ENCODE assay signal across 28 cellular contexts in genomic region chr2:101362777-101363176, GRCh38. TPM values are rescaled to one million over a fixed set of nuclear protein-coding genes. Genes with fewer than 3 reads are reported as not detected.
"Had no signal": no experiment of that assay in that cellular context is flagged by ENCODE, and none has a peak within 500 bp of the region (broad histone marks: within the 10 kb centered on the region; RNA-seq: fewer than 3 reads in every experiment).

No MANE protein-coding gene starts in this region.

- H3K36me3 ChIP-seq: left ventricle myocardium inferior, neutrophil, stomach, suprapubic skin, tibial nerve had no signal

- H3K27me3 ChIP-seq: hepatocyte, neutrophil, stomach, suprapubic skin, tibial nerve had no signal

- DNase-seq: activated CD4-positive, alpha-beta T cell treated with anti-CD3 and anti-CD28 coated beads for 36 hours; activated CD8-positive, alpha-beta memory T cell treated with anti-CD3 and anti-CD28 coated beads, Interleukin-2, amount 10 ng/mL, durations not matched to agents 7 days and 5 days; activated CD8-positive, alpha-beta T cell treated with anti-CD3 and anti-CD28 coated beads for 36 hours; activated gamma-delta T cell; activated T-cell treated with anti-CD3 and anti-CD28 coated beads for 4 hours; central memory CD4-positive, alpha-beta T cell; effector memory CD4-positive, alpha-beta T cell; foreskin melanocyte; glutamatergic neuron; immature natural killer cell; left ventricle myocardium inferior; right cardiac atrium; stimulated activated CD4-positive, alpha-beta T cell treated with anti-CD3 and anti-CD28 coated beads, Interleukin-1b, Interleukin-23, amount 100 ng/mL, for 48 hours; stomach; SW 1271; T1000 had no signal

- H3K9ac ChIP-seq: parathyroid adenoma had no signal

- H3K4me3 Mint-ChIP-seq: activated CD4-positive, alpha-beta T cell treated with anti-CD3 and anti-CD28 coated beads for 36 hours; activated CD8-positive, alpha-beta memory T cell treated with anti-CD3 and anti-CD28 coated beads, Interleukin-2, amount 10 ng/mL, durations not matched to agents 7 days and 5 days; activated CD8-positive, alpha-beta T cell treated with anti-CD3 and anti-CD28 coated beads for 36 hours; mesothelial cell of epicardium; natural killer cell treated with Interleukin-12 subunit alpha and Interleukin-12 subunit beta and Interleukin-15 and Interleukin-18, amount 100 ng/mL, for 72 hours; stimulated activated effector memory CD8-positive, alpha-beta T cell treated with anti-CD3 and anti-CD28 coated beads, Interleukin-12 subunit alpha, Interleukin-12 subunit beta, amount 100 ng/mL, for 72 hours; WTC11 had no signal

- H2AFZ ChIP-seq: hepatocyte, parathyroid adenoma had no signal

- H3K4me1 ChIP-seq: left ventricle myocardium inferior, parathyroid adenoma, stomach had no signal

- ATAC-seq: activated CD4-positive, alpha-beta T cell treated with anti-CD3 and anti-CD28 coated beads for 36 hours; activated CD8-positive, alpha-beta memory T cell treated with anti-CD3 and anti-CD28 coated beads, Interleukin-2, amount 10 ng/mL, durations not matched to agents 7 days and 5 days; activated CD8-positive, alpha-beta T cell treated with anti-CD3 and anti-CD28 coated beads for 36 hours; activated naive CD4-positive, alpha-beta T cell treated with anti-CD3 and anti-CD28 coated beads, Interleukin-2, amount 50 U/mL, for 72 hours; esophagus mucosa; right cardiac atrium; WTC11 had no signal

- H3K4me2 ChIP-seq: hepatocyte had no signal

- H3K36me3 Mint-ChIP-seq: activated CD8-positive, alpha-beta memory T cell treated with anti-CD3 and anti-CD28 coated beads, Interleukin-2, amount 10 ng/mL, durations not matched to agents 7 days and 5 days; activated naive CD4-positive, alpha-beta T cell treated with anti-CD3 and anti-CD28 coated beads, Interleukin-2, amount 50 U/mL, for 72 hours; immature natural killer cell; mesothelial cell of epicardium; natural killer cell treated with Interleukin-12 subunit alpha and Interleukin-12 subunit beta and Interleukin-15 and Interleukin-18, amount 100 ng/mL, for 72 hours; stimulated activated effector memory CD8-positive, alpha-beta T cell treated with anti-CD3 and anti-CD28 coated beads, Interleukin-12 subunit alpha, Interleukin-12 subunit beta, amount 100 ng/mL, for 72 hours; WTC11 had no signal

- H3K27me3 Mint-ChIP-seq: activated CD4-positive, alpha-beta T cell treated with anti-CD3 and anti-CD28 coated beads for 36 hours; activated CD8-positive, alpha-beta memory T cell treated with anti-CD3 and anti-CD28 coated beads, Interleukin-2, amount 10 ng/mL, durations not matched to agents 7 days and 5 days; activated CD8-positive, alpha-beta T cell treated with anti-CD3 and anti-CD28 coated beads for 36 hours had no signal

- H3K27ac ChIP-seq: hepatocyte, left ventricle myocardium inferior, neutrophil, parathyroid adenoma, stomach, suprapubic skin, tibial nerve had no signal

- H3K9me3 Mint-ChIP-seq: activated CD8-positive, alpha-beta T cell treated with anti-CD3 and anti-CD28 coated beads for 36 hours; activated naive CD4-positive, alpha-beta T cell treated with anti-CD3 and anti-CD28 coated beads, Interleukin-2, amount 50 U/mL, for 72 hours; immature natural killer cell; mesothelial cell of epicardium; natural killer cell treated with Interleukin-12 subunit alpha and Interleukin-12 subunit beta and Interleukin-15 and Interleukin-18, amount 100 ng/mL, for 72 hours; stimulated activated effector memory CD8-positive, alpha-beta T cell treated with anti-CD3 and anti-CD28 coated beads, Interleukin-12 subunit alpha, Interleukin-12 subunit beta, amount 100 ng/mL, for 72 hours; WTC11 had no signal

- H3K4me3 ChIP-seq: hepatocyte, left ventricle myocardium inferior, stomach, suprapubic skin, tibial nerve had no signal

- H3K79me2 ChIP-seq: hepatocyte, parathyroid adenoma had no signal

- H3K9me3 ChIP-seq: left ventricle myocardium inferior, neutrophil, stomach, suprapubic skin, tibial nerve had no signal

- H3K27ac Mint-ChIP-seq: activated CD4-positive, alpha-beta T cell treated with anti-CD3 and anti-CD28 coated beads for 36 hours; activated CD8-positive, alpha-beta T cell treated with anti-CD3 and anti-CD28 coated beads for 36 hours; mesothelial cell of epicardium; natural killer cell treated with Interleukin-12 subunit alpha and Interleukin-12 subunit beta and Interleukin-15 and Interleukin-18, amount 100 ng/mL, for 72 hours; WTC11 had no signal

RNA-seq across cellular contexts. Expression of gene CREG2, which starts 24.5 kb away (rescaled TPM):
- total RNA-seq: activated CD4-positive, alpha-beta T cell treated with anti-CD3 and anti-CD28 coated beads for 36 hours; activated CD8-positive, alpha-beta memory T cell treated with anti-CD3 and anti-CD28 coated beads, Interleukin-2, amount 10 ng/mL, durations not matched to agents 7 days and 5 days; activated CD8-positive, alpha-beta T cell treated with anti-CD3 and anti-CD28 coated beads for 36 hours; activated naive CD4-positive, alpha-beta T cell treated with anti-CD3 and anti-CD28 coated beads, Interleukin-2, amount 50 U/mL, for 72 hours; left ventricle myocardium inferior; lung microvascular endothelial cell; natural killer cell treated with Interleukin-12 subunit alpha and Interleukin-12 subunit beta and Interleukin-15 and Interleukin-18, amount 100 ng/mL, for 72 hours; tibial nerve had no signal
- polyA plus RNA-seq: immature natural killer cell had no signal
